In the genomic region with DNA sequence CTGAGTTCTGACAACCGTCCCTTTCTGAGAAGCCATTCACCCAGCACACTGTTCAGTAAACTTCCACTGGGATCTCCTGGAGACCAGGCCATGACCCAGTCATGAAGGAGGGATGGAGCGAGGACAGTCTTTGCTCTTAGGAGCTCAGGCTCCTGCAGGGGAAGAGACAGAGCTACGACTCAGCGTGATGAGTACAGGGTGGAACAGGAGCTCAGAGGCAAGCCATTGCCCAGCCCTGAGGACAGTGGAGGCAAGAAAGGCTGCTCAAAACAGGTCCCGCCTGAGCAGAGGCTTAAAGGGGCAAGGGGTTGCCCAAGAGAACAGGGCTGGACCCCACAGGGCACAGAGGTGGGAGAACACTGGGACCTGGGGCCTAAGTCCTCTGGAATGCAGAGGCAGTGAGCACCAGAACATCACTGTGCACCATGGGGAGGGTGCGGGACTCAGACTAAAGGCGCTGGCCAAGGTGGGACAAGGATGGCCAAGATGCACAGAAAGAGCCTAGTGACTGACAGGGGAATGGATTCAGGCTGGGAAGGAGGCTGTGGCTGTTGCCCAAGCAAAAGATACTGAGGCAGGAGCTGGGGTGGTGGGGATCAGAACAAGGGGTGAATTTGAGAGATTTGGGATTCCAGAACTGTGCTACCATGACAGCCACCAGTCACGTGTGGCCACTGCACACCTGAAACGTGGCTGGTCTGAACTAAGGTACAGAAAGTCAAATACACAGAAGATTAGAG, we compare ENCODE assay signal across 1 cellular context.
TF ChIP-seq lines count a peak whose summit lies in the region.

No MANE protein-coding gene starts in this region.

TF ChIP-seq in SK-N-SH treated with all-trans-retinoic acid at 6 μM for 48 hours, 23 proteins besides CTCF, POLR2A, EP300 and RAD21 (continued from another document):
- TF ChIP-seq CSRNP3 (CRISPR knock-in tag; IDR thresholded peaks at IDR 0.05) (no peak), ZNF8 (CRISPR knock-in tag; IDR thresholded peaks at IDR 0.05) (no peak), TOX (CRISPR knock-in tag; IDR thresholded peaks at IDR 0.05; ENCODE audit: borderline replicate concordance) (no peak), TCF4 (CRISPR knock-in tag; IDR thresholded peaks at IDR 0.05; ENCODE audit: borderline replicate concordance) (no peak), PPARA (CRISPR knock-in tag; IDR thresholded peaks at IDR 0.05; ENCODE audit: borderline replicate concordance) (no peak), ZNF565 (CRISPR knock-in tag; conservative IDR thresholded peaks at IDR 0.05; ENCODE audit: low read depth) (no peak), ZNF70 (CRISPR knock-in tag; IDR thresholded peaks at IDR 0.05) (no peak), ZFP30 (CRISPR knock-in tag; IDR thresholded peaks at IDR 0.05) (no peak), CREB5 (CRISPR knock-in tag; IDR thresholded peaks at IDR 0.05; ENCODE audit: low read depth) (no peak), BACH2 (CRISPR knock-in tag; IDR thresholded peaks at IDR 0.05; ENCODE audit: borderline replicate concordance) (no peak)
- TF ChIP-seq, protein P1, sequence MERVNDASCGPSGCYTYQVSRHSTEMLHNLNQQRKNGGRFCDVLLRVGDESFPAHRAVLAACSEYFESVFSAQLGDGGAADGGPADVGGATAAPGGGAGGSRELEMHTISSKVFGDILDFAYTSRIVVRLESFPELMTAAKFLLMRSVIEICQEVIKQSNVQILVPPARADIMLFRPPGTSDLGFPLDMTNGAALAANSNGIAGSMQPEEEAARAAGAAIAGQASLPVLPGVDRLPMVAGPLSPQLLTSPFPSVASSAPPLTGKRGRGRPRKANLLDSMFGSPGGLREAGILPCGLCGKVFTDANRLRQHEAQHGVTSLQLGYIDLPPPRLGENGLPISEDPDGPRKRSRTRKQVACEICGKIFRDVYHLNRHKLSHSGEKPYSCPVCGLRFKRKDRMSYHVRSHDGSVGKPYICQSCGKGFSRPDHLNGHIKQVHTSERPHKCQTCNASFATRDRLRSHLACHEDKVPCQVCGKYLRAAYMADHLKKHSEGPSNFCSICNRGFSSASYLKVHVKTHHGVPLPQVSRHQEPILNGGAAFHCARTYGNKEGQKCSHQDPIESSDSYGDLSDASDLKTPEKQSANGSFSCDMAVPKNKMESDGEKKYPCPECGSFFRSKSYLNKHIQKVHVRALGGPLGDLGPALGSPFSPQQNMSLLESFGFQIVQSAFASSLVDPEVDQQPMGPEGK (CRISPR knock-in tag; IDR thresholded peaks at IDR 0.05; ENCODE audit: borderline replicate concordance) = no peak
